13 cellular contexts compared by ENCODE assay signal in the genomic region with DNA sequence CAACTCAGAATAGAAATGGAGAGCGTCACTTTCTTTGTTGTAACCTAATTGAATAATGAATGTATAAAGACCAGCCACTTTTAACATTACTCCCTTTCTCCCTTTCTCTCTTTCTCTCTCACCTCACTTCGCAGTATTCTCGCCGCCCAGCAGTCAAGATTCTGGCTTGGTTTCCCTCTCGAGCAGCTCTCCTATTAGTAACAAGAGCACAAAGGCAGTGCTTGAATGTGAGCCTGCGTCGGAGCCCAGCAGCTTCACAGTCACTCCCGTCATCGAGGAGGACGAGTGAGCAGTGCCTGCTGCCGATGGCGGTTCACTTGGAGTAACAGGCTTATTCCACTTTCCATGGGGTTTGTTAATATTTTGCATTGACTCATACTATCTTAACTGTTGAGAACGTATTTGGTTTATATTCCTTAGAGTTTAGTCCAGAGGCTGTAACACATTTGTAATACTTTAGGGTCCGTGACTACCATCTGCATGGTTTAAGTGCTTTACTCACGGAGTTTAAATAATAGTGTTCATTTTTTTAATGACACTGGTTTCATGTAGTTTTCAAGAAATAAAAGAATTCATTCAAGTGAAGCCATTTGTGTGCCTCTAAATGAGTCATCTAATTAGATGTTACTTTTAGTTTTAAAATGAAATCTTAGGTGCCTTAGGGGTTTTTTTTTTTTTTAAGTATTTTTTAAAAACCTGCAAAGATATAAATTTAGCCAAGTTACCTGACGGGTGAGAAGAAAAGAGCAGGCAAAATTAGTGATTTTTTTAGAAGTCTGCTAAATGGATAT. TPM values are rescaled to one million over a fixed set of nuclear protein-coding genes. Genes with fewer than 3 reads are reported as not detected.
A peak's percentile ranks its signal among the peaks of the same experiment; 100 is the strongest.
DNase-seq lines count a peak whose midpoint lies in the region; FAIRE-seq and TF ChIP-seq lines count a peak whose summit lies in the region.
"Had no signal": no experiment of that assay in that cellular context is flagged by ENCODE, and none has a peak within 500 bp of the region (broad histone marks: within the 10 kb centered on the region; RNA-seq: fewer than 3 reads in every experiment).

No MANE protein-coding gene starts in this region.

- CTCF ChIA-PET in Caco-2 (lab: Charles Lee), result interaction anchor here (0.5 kb wide), 1 partner anchor 164 kb away, joined by 3 read pairs; no protein-coding TSS in a partner anchor

- DNase-seq in Caco-2 (peak in 1 of 2 experiments; percentile 10), HFFc6 (peak; percentile 4), kidney glomerular epithelial cell (lab: John Stamatoyannopoulos, UW) (peak; percentile 30), D721Med (ENCODE audit: insufficient read length, low spot score) (no peak), stomach (no peak), NCI-H2227 treated with DMSO at 0.1 percent for 48 hours (lab: John Stamatoyannopoulos, UW) (no peak), OCI-M1 (lab: John Stamatoyannopoulos, UW) (no peak)
- DNase-seq: activated CD4-positive, alpha-beta memory T cell treated with anti-CD3 and anti-CD28 coated beads for 36 hours; activated naive CD8-positive, alpha-beta T cell treated with anti-CD3 and anti-CD28 coated beads, Interleukin-2, amount 50 U/mL, for 24 hours; effector CD8-positive, alpha-beta T cell; stimulated activated CD4-positive, alpha-beta T cell treated with anti-CD3 and anti-CD28 coated beads, Interleukin-1b, Interleukin-23, amount 100 ng/mL, for 48 hours had no signal

- BruUV-seq in Caco-2 (replicated peaks; lab: Mats Ljungman, UMichigan), result no TSS peak

- H3K27ac Mint-ChIP-seq in Caco-2 (ENCODE audit: unreplicated experiment) (peak overlapping the region; percentile 42), HFFc6 (no peak overlapping the region)
- H3K27ac Mint-ChIP-seq: activated CD4-positive, alpha-beta memory T cell treated with anti-CD3 and anti-CD28 coated beads for 36 hours; activated naive CD8-positive, alpha-beta T cell treated with anti-CD3 and anti-CD28 coated beads, Interleukin-2, amount 50 U/mL, for 24 hours had no signal

- POLR2A ChIA-PET in Caco-2 (lab: Charles Lee), result no interaction called here

- H4K20me1 ChIP-seq in SU-DHL-6 (ENCODE audit: low read depth, low read length), result no peaks in the 10 kb centered on the region

- H3K9me3 Mint-ChIP-seq in Caco-2 (ENCODE audit: unreplicated experiment), result no peaks in the 10 kb centered on the region
- H3K9me3 Mint-ChIP-seq in HFFc6, result no peaks in the 10 kb centered on the region
- H3K9me3 Mint-ChIP-seq: activated CD4-positive, alpha-beta memory T cell treated with anti-CD3 and anti-CD28 coated beads for 36 hours; activated naive CD8-positive, alpha-beta T cell treated with anti-CD3 and anti-CD28 coated beads, Interleukin-2, amount 50 U/mL, for 24 hours had no signal

- no peaks in the 10 kb centered on the region for H3K4me1 ChIP-seq in Caco-2
- H3K4me1 ChIP-seq in stomach, result peaks cover 19 to 41% (median 33%) of the 10 kb centered on the region in 4 donors

- peak overlapping the region; percentile 53 for H2AFZ ChIP-seq in SU-DHL-6 (ENCODE audit: low read depth, low read length, severe bottlenecking)

- no peaks in the 10 kb centered on the region; the same call in 1 of the 2 replicates for H3K27me3 ChIP-seq in Caco-2 (replicated peaks; ENCODE audit: control insufficient read depth, insufficient read depth, low read length)
- no peaks in the 10 kb centered on the region for H3K27me3 ChIP-seq in SU-DHL-6 (ENCODE audit: low read length)
- H3K27me3 ChIP-seq in stomach, result peaks cover 36 to 99% (median 78%) of the 10 kb centered on the region in 3 donors

- H3K4me2 ChIP-seq in SU-DHL-6 (ENCODE audit: low read depth, low read length, poor library complexity, severe bottlenecking), result peak overlapping the region; percentile 41

- no peak for TF ChIP-seq EP300 in stomach (IDR thresholded peaks at IDR 0.05)

- H3K4me1 Mint-ChIP-seq in Caco-2 (ENCODE audit: low read depth, unreplicated experiment), result no peaks in the 10 kb centered on the region
- H3K4me1 Mint-ChIP-seq in HFFc6 (ENCODE audit: low read depth), result peaks cover 9% of the 10 kb centered on the region

- H3K9me3 ChIP-seq in Caco-2, result no peaks in the 10 kb centered on the region
- no peaks in the 10 kb centered on the region for H3K9me3 ChIP-seq in SU-DHL-6 (ENCODE audit: insufficient read depth, low read length)
- H3K9me3 ChIP-seq in stomach, result peaks cover 0 to 17% (median 3%) of the 10 kb centered on the region in 4 donors

- no peak for TF ChIP-seq POLR2A in stomach (IDR thresholded peaks at IDR 0.05)

- H3K36me3 ChIP-seq in Caco-2 (ENCODE audit: control insufficient read depth, insufficient read depth, low read length), result no peaks in the 10 kb centered on the region
- H3K36me3 ChIP-seq in SU-DHL-6 (ENCODE audit: low read length), result no peaks in the 10 kb centered on the region
- no peaks in the 10 kb centered on the region for H3K36me3 ChIP-seq in stomach
- H3K36me3 ChIP-seq: neutrophil had no signal

- TF ChIP-seq CTCF in Caco-2 (IDR thresholded peaks at IDR 0.05; ENCODE audit: insufficient read depth in 1 of 2, low read depth in 1 of 2, low read length in 1 of 2, severe bottlenecking in 1 of 2, unreplicated experiment in 1 of 2) (no peak), HFFc6 (IDR thresholded peaks at IDR 0.05) (no peak), SU-DHL-6 (IDR thresholded peaks at IDR 0.05; ENCODE audit: insufficient read depth, low read length, poor library complexity, severe bottlenecking) (no peak), D721Med (IDR thresholded peaks at IDR 0.05; ENCODE audit: insufficient read depth, missing control alignments) (no peak), stomach (IDR thresholded peaks at IDR 0.05) (no peak)

- H3K4me3 ChIP-seq in Caco-2 (ENCODE audit: low read depth, low read length) (peak overlapping the region; percentile 4; the same call in 1 of the 2 replicates), SU-DHL-6 (ENCODE audit: insufficient read depth, low read length, poor library complexity, severe bottlenecking) (peak overlapping the region; percentile 4), stomach (no peak overlapping the region)

- 8 to 15% (median 13%) methylated on average over 15 to 16 of the region's 16 CpGs for WGBS in stomach, 5 donors

- H3K79me2 ChIP-seq in SU-DHL-6 (ENCODE audit: insufficient read depth, low read length), result no peaks in the 10 kb centered on the region

- peak overlapping the region; percentile 72 for H3K4me3 Mint-ChIP-seq in Caco-2 (ENCODE audit: unreplicated experiment)
- H3K4me3 Mint-ChIP-seq in HFFc6, result peak overlapping the region; percentile 56; the same call in 1 of the 2 replicates
- H3K4me3 Mint-ChIP-seq: activated CD4-positive, alpha-beta memory T cell treated with anti-CD3 and anti-CD28 coated beads for 36 hours; activated naive CD8-positive, alpha-beta T cell treated with anti-CD3 and anti-CD28 coated beads, Interleukin-2, amount 50 U/mL, for 24 hours had no signal

- no peak for FAIRE-seq in D721Med (lab: Jason Lieb, UNC)

- no peaks in the 10 kb centered on the region for H3K9me2 ChIP-seq in SU-DHL-6 (replicated peaks; ENCODE audit: insufficient read depth, low read length)

- H3K27me3 Mint-ChIP-seq in Caco-2 (ENCODE audit: insufficient read depth, unreplicated experiment) (peaks cover 3% of the 10 kb centered on the region), HFFc6 (ENCODE audit: insufficient read depth) (peaks cover 34% of the 10 kb centered on the region)

- no peak overlapping the region for H3K9ac ChIP-seq in SU-DHL-6 (ENCODE audit: low read length)

- H3F3A ChIP-seq in SU-DHL-6 (ENCODE audit: insufficient read depth), result no peaks in the 10 kb centered on the region

- H3K27ac ChIP-seq in SU-DHL-6 (ENCODE audit: low read depth, low read length) (no peak overlapping the region), stomach (no peak overlapping the region)
- H3K27ac ChIP-seq: neutrophil had no signal

- intact Hi-C loops in Caco-2 (cut with micrococcal nuclease; ENCODE audit: unreplicated experiment) (no loop called here), stomach (cut with DNase I; ENCODE audit: low total_unique reads) (no loop called here)

- H3K36me3 Mint-ChIP-seq in Caco-2 (ENCODE audit: insufficient read depth, unreplicated experiment) (no peaks in the 10 kb centered on the region), HFFc6 (ENCODE audit: low read depth) (no peaks in the 10 kb centered on the region)

RNA-seq across cellular contexts. Expression of gene DMRT3, which starts 8.4 kb away (rescaled TPM):
- total RNA-seq in Caco-2 (2022) (not detected in 2 replicates), stomach (not detected)
- total RNA-seq in HFFc6 (2021; fragmentation: NEBNext Ultra II Directional; extraction: Animal tissue kit (Norgen Biotek cat#: 25700)), result not detected
- under 1 TPM in 1 of 3 donors, not detected in 2; 0.35 TPM for polyA plus RNA-seq in stomach
- total RNA-seq: activated CD4-positive, alpha-beta memory T cell treated with anti-CD3 and anti-CD28 coated beads for 36 hours had no signal

Comparison
In these comparisons a context has a peak if more than half of its experiments do, and no peak if none do; other contexts are left out.
1. DNase-seq: peak in HFFc6 (single experiment) and kidney glomerular epithelial cell (single experiment); none in D721Med (single experiment), stomach (single experiment), NCI-H2227 treated with DMSO at 0.1 percent for 48 hours (single experiment) and OCI-M1 (single experiment).
2. H3K4me3 ChIP-seq: peak in Caco-2 (single experiment) and SU-DHL-6 (single experiment); none in stomach (0 of 4).